ENCODE assay signal across 19 cellular contexts in genomic region chr6:131004387-131004755, GRCh38.
"Had no signal": no experiment of that assay in that cellular context is flagged by ENCODE, and none has a peak within 500 bp of the region (broad histone marks: within the 10 kb centered on the region; RNA-seq: fewer than 3 reads in every experiment).

No MANE protein-coding gene starts in this region.

- H3K4me3 Mint-ChIP-seq: activated naive CD8-positive, alpha-beta T cell treated with anti-CD3 and anti-CD28 coated beads for 36 hours; central memory CD8-positive, alpha-beta T cell had no signal

- H3K4me1 ChIP-seq: suprapubic skin had no signal

- H3K27me3 ChIP-seq: body of pancreas, esophagus muscularis mucosa, heart right ventricle, suprapubic skin, upper lobe of left lung had no signal

- H3K27ac ChIP-seq: body of pancreas, lower lobe of right lung, suprapubic skin, upper lobe of left lung had no signal

- DNase-seq: activated CD4-positive, alpha-beta T cell treated with anti-CD3 and anti-CD28 coated beads, Interleukin-2, amount 50 U/mL, for 4 hours; activated gamma-delta T cell treated with Interleukin-2 at 50 U/mL for 16 hours; activated naive CD8-positive, alpha-beta T cell treated with anti-CD3 and anti-CD28 coated beads for 36 hours; amniotic stem cell; body of pancreas; cortex of kidney; effector CD8-positive, alpha-beta T cell; heart right ventricle; left cardiac atrium; lower lobe of right lung; stimulated activated naive CD8-positive, alpha-beta T cell treated with anti-CD3 and anti-CD28 coated beads, Interleukin-15, Interleukin-2, amounts not matched to agents 100 U/mL and 50 U/mL, for 24 hours; SW 1271; T-helper 2 cell; upper lobe of left lung had no signal

- H3K27me3 Mint-ChIP-seq: activated naive CD8-positive, alpha-beta T cell treated with anti-CD3 and anti-CD28 coated beads for 36 hours had no signal

- H3K4me3 ChIP-seq: body of pancreas, esophagus muscularis mucosa, heart right ventricle, lower lobe of right lung, skin epidermis, suprapubic skin, upper lobe of left lung had no signal

- H3K36me3 ChIP-seq: esophagus muscularis mucosa, heart right ventricle, lower lobe of right lung, suprapubic skin, upper lobe of left lung had no signal

- H3K4me1 Mint-ChIP-seq: central memory CD8-positive, alpha-beta T cell had no signal

- H3K27ac Mint-ChIP-seq: activated naive CD8-positive, alpha-beta T cell treated with anti-CD3 and anti-CD28 coated beads for 36 hours; progenitor cell of endocrine pancreas had no signal
